Comparison of ENCODE assay signal across 18 cellular contexts in the genomic region with DNA sequence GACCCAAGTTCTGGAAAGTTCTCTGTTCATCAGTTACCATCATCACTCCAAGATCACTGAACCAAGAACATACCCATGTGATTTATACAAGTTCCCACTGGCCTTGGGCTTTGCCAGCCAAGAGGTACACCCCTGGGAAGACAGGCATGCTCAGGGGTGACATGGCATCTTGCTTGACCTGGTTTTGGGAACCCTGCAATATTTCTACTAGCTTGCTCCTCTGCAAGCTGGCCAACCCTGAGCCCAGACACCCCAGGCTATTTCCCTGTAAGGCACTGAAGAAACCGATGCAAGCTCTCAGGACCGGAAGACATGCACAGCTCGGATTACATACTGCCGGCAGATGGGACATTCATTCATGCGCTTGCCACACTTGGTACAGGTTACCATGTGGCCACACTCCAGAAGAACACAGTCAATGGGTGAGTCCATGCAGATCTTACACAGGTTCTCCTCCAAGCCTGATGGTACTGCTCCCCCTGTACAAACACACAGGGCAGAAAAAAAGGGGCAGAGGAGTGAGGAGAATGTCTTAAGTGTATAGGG. TPM values are rescaled to one million over a fixed set of nuclear protein-coding genes. Genes with fewer than 3 reads are reported as not detected.
A peak's percentile ranks its signal among the peaks of the same experiment; 100 is the strongest.
DNase-seq lines count a peak whose midpoint lies in the region; ATAC-seq and TF ChIP-seq lines count a peak whose summit lies in the region.
"Had no signal": no experiment of that assay in that cellular context is flagged by ENCODE, and none has a peak within 500 bp of the region (broad histone marks: within the 10 kb centered on the region; RNA-seq: fewer than 3 reads in every experiment).

No MANE protein-coding gene starts in this region.

- H3K27me3 Mint-ChIP-seq in T-cell: no peaks in the 10 kb centered on the region
- H3K27me3 Mint-ChIP-seq: type B pancreatic cell had no signal

- POLR2A ChIA-PET in HEK293 (lab: Yijun Ruan, JAX) (no interaction called here), T-cell (lab: Charles Lee) (no interaction called here)

- no peak overlapping the region for H3K27ac ChIP-seq in HEK293 (ENCODE audit: extremely low read depth, low read depth, low read length)
- H3K27ac ChIP-seq: 22Rv1, C4-2B, colonic mucosa had no signal

- H3K36me3 Mint-ChIP-seq in T-cell: peaks cover 62% of the 10 kb centered on the region

- no peaks in the 10 kb centered on the region for H3K9me3 Mint-ChIP-seq in T-cell
- H3K9me3 Mint-ChIP-seq: activated T-cell treated with anti-CD3 and anti-CD28 coated beads, Interleukin-2, amount 50 U/mL, for 4 hours; type B pancreatic cell had no signal

- H3K4me1 Mint-ChIP-seq in T-cell: peaks cover 0 to 8% (median 0%) of the 10 kb centered on the region in 3 donors

- TF ChIP-seq CTCF in HEK293 (tag by site-specific recombination; IDR thresholded peaks at IDR 0.05): no peak

- ATAC-seq in T-cell (replicated peaks in 1 of 4) (no peak), HG03280 (IDR thresholded peaks at IDR 0.05; ENCODE audit: unreplicated experiment) (no peak)
- ATAC-seq: activated T-cell treated with anti-CD3 and anti-CD28 coated beads, Interleukin-2, amount 50 U/mL, for 4 hours had no signal

- no peak overlapping the region for H3K4me3 Mint-ChIP-seq in T-cell
- H3K4me3 Mint-ChIP-seq: activated T-cell treated with anti-CD3 and anti-CD28 coated beads, Interleukin-2, amount 50 U/mL, for 4 hours; type B pancreatic cell had no signal

- peaks cover 10 to 70% of the 10 kb centered on the region in 2 experiments; a peak in 2 of 3 replicates for H3K36me3 ChIP-seq in HEK293 (ENCODE audit: control insufficient read depth in 2 of 2, insufficient read depth in 1 of 2, low read length in 2 of 2)

- H3K9me3 ChIP-seq in HEK293 (ENCODE audit: control insufficient read depth, insufficient read depth, low read depth, low read length): no peaks in the 10 kb centered on the region
- H3K9me3 ChIP-seq: colonic mucosa had no signal

- no peak overlapping the region for H3K4me3 ChIP-seq in HEK293 (ENCODE audit: low read depth, low read length)
- H3K4me3 ChIP-seq: colonic mucosa had no signal

- peak; percentile 42 for DNase-seq in DMS153 (lab: John Stamatoyannopoulos, UW)
- DNase-seq in DMS153 treated with DMSO at 0.1 percent for 48 hours (lab: John Stamatoyannopoulos, UW; ENCODE audit: unreplicated experiment): no peak
- no peak for DNase-seq in T-cell
- peak; percentile 65 for DNase-seq in mesenteric fat pad (ENCODE audit: low spot score)
- DNase-seq in stimulated activated CD4-positive, alpha-beta T cell treated with anti-CD3 and anti-CD28 coated beads, Interleukin-15, amount 100 ng/mL, for 24 hours: no peak
- no peak for DNase-seq in UCSD-AML1 (lab: John Stamatoyannopoulos, UW; ENCODE audit: unreplicated experiment)
- DNase-seq: activated CD4-positive, alpha-beta T cell treated with anti-CD3 and anti-CD28 coated beads for 1 hour; activated T-cell treated with anti-CD3 and anti-CD28 coated beads, Interleukin-2, amount 50 U/mL, for 4 hours; amygdala; colonic mucosa; GF-D8; NCI-H446 treated with DMSO at 0.1 percent for 48 hours; stimulated activated CD4-positive, alpha-beta T cell treated with anti-CD3 and anti-CD28 coated beads, Interleukin-2, amount 100 ng/mL, for 24 hours had no signal

- CTCF ChIA-PET in HEK293 (lab: Yijun Ruan, JAX): interaction anchor here (0.6 to 1.0 kb wide), 4 partner anchors 11 to 1766 kb away, joined by 3 to 5 read pairs (median 4); no protein-coding TSS in a partner anchor
- CTCF ChIA-PET in T-cell (lab: Charles Lee): interaction anchor here in 1 of 2 donors (1.2 kb wide), 1 partner anchor 51 kb away, joined by 4 read pairs; the partner anchor contains the start of gene RFFL

- H3K4me1 ChIP-seq in HEK293 (ENCODE audit: control insufficient read depth, insufficient read depth, low read length): 0 out of 2 replicates have a peak, but pooled peaks cover 2% of the 10 kb centered on the region
- H3K4me1 ChIP-seq: colonic mucosa had no signal

- H3K27ac Mint-ChIP-seq in T-cell: peak overlapping the region; percentile 3 to 37
- H3K27ac Mint-ChIP-seq: type B pancreatic cell had no signal

TF ChIP-seq in HEK293, 187 proteins besides CTCF, POLR2A, EP300 and RAD21:
- TF ChIP-seq ZNF610 (tag by site-specific recombination; IDR thresholded peaks at IDR 0.05; ENCODE audit: borderline replicate concordance): no peak
- TF ChIP-seq ZNF19 (tag by site-specific recombination; IDR thresholded peaks at IDR 0.05; ENCODE audit: low read depth): no peak
- TF ChIP-seq, protein P1, sequence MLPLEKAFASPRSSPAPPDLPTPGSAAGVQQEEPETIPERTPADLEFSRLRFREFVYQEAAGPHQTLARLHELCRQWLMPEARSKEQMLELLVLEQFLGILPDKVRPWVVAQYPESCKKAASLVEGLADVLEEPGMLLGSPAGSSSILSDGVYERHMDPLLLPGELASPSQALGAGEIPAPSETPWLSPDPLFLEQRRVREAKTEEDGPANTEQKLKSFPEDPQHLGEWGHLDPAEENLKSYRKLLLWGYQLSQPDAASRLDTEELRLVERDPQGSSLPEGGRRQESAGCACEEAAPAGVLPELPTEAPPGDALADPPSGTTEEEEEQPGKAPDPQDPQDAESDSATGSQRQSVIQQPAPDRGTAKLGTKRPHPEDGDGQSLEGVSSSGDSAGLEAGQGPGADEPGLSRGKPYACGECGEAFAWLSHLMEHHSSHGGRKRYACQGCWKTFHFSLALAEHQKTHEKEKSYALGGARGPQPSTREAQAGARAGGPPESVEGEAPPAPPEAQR (tag by site-specific recombination; IDR thresholded peaks at IDR 0.05): no peak
- TF ChIP-seq, protein P2, sequence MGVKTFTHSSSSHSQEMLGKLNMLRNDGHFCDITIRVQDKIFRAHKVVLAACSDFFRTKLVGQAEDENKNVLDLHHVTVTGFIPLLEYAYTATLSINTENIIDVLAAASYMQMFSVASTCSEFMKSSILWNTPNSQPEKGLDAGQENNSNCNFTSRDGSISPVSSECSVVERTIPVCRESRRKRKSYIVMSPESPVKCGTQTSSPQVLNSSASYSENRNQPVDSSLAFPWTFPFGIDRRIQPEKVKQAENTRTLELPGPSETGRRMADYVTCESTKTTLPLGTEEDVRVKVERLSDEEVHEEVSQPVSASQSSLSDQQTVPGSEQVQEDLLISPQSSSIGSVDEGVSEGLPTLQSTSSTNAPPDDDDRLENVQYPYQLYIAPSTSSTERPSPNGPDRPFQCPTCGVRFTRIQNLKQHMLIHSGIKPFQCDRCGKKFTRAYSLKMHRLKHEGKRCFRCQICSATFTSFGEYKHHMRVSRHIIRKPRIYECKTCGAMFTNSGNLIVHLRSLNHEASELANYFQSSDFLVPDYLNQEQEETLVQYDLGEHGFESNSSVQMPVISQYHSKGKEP (tag by site-specific recombination; IDR thresholded peaks at IDR 0.05): peak; percentile 32; the same call in 1 of the 2 replicates
- no peak for TF ChIP-seq PRDM1 (tag by site-specific recombination; IDR thresholded peaks at IDR 0.05)
- TF ChIP-seq SP2 (tag by site-specific recombination; IDR thresholded peaks at IDR 0.05): no peak
- TF ChIP-seq, protein P3, sequence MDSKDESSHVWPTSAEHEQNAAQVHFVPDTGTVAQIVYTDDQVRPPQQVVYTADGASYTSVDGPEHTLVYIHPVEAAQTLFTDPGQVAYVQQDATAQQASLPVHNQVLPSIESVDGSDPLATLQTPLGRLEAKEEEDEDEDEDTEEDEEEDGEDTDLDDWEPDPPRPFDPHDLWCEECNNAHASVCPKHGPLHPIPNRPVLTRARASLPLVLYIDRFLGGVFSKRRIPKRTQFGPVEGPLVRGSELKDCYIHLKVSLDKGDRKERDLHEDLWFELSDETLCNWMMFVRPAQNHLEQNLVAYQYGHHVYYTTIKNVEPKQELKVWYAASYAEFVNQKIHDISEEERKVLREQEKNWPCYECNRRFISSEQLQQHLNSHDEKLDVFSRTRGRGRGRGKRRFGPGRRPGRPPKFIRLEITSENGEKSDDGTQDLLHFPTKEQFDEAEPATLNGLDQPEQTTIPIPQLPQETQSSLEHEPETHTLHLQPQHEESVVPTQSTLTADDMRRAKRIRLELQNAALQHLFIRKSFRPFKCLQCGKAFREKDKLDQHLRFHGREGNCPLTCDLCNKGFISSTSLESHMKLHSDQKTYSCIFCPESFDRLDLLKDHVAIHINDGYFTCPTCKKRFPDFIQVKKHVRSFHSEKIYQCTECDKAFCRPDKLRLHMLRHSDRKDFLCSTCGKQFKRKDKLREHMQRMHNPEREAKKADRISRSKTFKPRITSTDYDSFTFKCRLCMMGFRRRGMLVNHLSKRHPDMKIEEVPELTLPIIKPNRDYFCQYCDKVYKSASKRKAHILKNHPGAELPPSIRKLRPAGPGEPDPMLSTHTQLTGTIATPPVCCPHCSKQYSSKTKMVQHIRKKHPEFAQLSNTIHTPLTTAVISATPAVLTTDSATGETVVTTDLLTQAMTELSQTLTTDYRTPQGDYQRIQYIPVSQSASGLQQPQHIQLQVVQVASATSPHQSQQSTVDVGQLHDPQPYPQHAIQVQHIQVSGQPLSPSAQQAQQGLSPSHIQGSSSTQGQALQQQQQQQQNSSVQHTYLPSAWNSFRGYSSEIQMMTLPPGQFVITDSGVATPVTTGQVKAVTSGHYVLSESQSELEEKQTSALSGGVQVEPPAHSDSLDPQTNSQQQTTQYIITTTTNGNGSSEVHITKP (tag by site-specific recombination; IDR thresholded peaks at IDR 0.05): peak; percentile 71
- no peak for TF ChIP-seq ZNF223 (tag by site-specific recombination; IDR thresholded peaks at IDR 0.05)
- TF ChIP-seq IKZF3 (tag by site-specific recombination; IDR thresholded peaks at IDR 0.05): no peak
- no peak for TF ChIP-seq BCL11A (tag by site-specific recombination; IDR thresholded peaks at IDR 0.05; ENCODE audit: low read depth)
- TF ChIP-seq ZNF133 (tag by site-specific recombination; IDR thresholded peaks at IDR 0.05): no peak
- no peak for TF ChIP-seq ZNF677 (tag by site-specific recombination; IDR thresholded peaks at IDR 0.05)
- no peak for TF ChIP-seq ZNF2 (tag by site-specific recombination; IDR thresholded peaks at IDR 0.05)
- TF ChIP-seq ZNF558 (tag by site-specific recombination; IDR thresholded peaks at IDR 0.05): no peak
- TF ChIP-seq ZNF138 (tag by site-specific recombination; IDR thresholded peaks at IDR 0.05; ENCODE audit: borderline replicate concordance): no peak
- TF ChIP-seq GLIS2 (tag by site-specific recombination; IDR thresholded peaks at IDR 0.05): no peak

RNA-seq across cellular contexts. Expression of gene LIG3, which starts 31.4 kb away (rescaled TPM):
- 10 to 100 TPM; 42.7 to 52.7 (median 49.8) TPM for total RNA-seq in T-cell
- 24.0 TPM for total RNA-seq in mesenteric fat pad

RNA-seq across cellular contexts. Expression of gene ZNF830, which starts 50.4 kb away (rescaled TPM):
- total RNA-seq in T-cell (10 to 100 TPM; 35.4 to 42.3 (median 38.0) TPM), mesenteric fat pad (8.7 TPM)

RNA-seq across cellular contexts. Expression of gene CCT6B, which starts 50.5 kb away (rescaled TPM):
- total RNA-seq in T-cell (1 to 10 TPM; 1.3 to 3.2 (median 2.4) TPM), mesenteric fat pad (2.0 TPM)

RNA-seq across cellular contexts. Expression of gene RFFL, which starts 51.8 kb away (rescaled TPM):
- total RNA-seq in T-cell: 10 to 100 TPM; 51.3 to 80.2 (median 74.1) TPM
- 23.7 TPM for total RNA-seq in mesenteric fat pad

Comparison
In these comparisons a context has a peak if more than half of its experiments do, and no peak if none do; other contexts are left out.
1. DNase-seq: peak in DMS153 (single experiment) and mesenteric fat pad (single experiment); none in DMS153 treated with DMSO at 0.1 percent for 48 hours (single experiment), T-cell (0 of 34), stimulated activated CD4-positive, alpha-beta T cell treated with anti-CD3 and anti-CD28 coated beads, Interleukin-15, amount 100 ng/mL, for 24 hours (single experiment) and UCSD-AML1 (single experiment).